8 cellular contexts compared by ENCODE assay signal in the genomic region with DNA sequence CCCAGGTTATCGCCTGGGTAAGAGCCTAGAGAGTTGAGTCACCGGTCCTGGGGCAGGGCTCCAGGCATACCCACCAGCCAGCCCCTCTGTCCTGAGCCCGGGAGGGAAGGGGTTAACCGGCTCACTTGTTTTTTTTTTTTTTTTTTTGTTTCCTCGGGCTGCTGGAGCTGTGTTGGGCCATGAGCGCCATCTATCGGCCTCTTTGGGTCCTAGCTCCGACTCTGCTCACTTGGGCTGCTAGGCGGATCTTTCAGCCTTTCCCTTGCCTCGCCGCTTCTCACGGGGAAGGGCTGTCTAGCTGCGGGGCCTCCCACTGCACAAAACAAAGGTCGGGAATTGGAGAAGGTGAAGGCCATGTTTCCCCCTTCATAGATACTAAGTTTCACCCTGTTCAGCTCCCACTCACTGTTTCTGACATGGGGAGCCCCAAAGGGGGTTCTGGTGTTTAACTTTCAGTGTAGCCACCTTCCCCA. TPM values are rescaled to one million over a fixed set of nuclear protein-coding genes. Genes with fewer than 3 reads are reported as not detected.
DNase-seq lines count a peak whose midpoint lies in the region; ATAC-seq and TF ChIP-seq lines count a peak whose summit lies in the region.

No MANE protein-coding gene starts in this region.

- POLR2A ChIA-PET in AG04450 (lab: Yijun Ruan, JAX), result interaction anchor here (0.5 to 0.7 kb wide), 5 partner anchors 175 to 1830 kb away, joined by 3 to 6 read pairs (median 3); partner anchors contain the start of gene HOXC8

- intact Hi-C loops in ovary (cut with DNase I), result loop anchor here (2.0 to 5.0 kb wide), 5 partner anchors 159 to 187 kb away; partner anchors contain the start of genes HOXC5 (in 3 of the 4), HOXC6 (in 1 of the 4) and HOXC8 (in 1 of the 4)
- intact Hi-C loops in tibial artery (cut with DNase I; ENCODE audit: low total_unique reads), result loop anchor here (5.0 kb wide), 1 partner anchor 184 kb away; the partner anchor contains the start of gene HOXC8

- CTCF ChIA-PET in AG04450 (lab: Charles Lee), result interaction anchor here (0.6 to 7.8 kb wide), 20 partner anchors 9 to 491 kb away, joined by 3 to 95 read pairs (median 4); partner anchors contain the start of genes HOXC5 and HOXC8

- TF ChIP-seq EP300 in ovary (IDR thresholded peaks at IDR 0.05), result no peak

- peak; percentile 92 for TF ChIP-seq CTCF in AG04450 (IDR thresholded peaks at IDR 0.05; ENCODE audit: low read depth, low read length)
- peak; percentile 75 to 85 (median 82) for TF ChIP-seq CTCF in ovary (IDR thresholded peaks at IDR 0.05)
- TF ChIP-seq CTCF in tibial artery (IDR thresholded peaks at IDR 0.05), result peak; percentile 79 to 83

- H3K36me3 ChIP-seq in ovary (no peaks in the 10 kb centered on the region), tibial artery (peaks cover 0 to 3% (median 0%) of the 10 kb centered on the region in 3 donors)

- WGBS in ovary, 3 donors, result 0% methylated on average over 14 of the region's 14 CpGs

- H3K27ac ChIP-seq in AG04450 (ENCODE audit: low read depth, low read length) (no peak overlapping the region), ovary (no peak overlapping the region), tibial artery (no peak overlapping the region)

- TF ChIP-seq POLR2A in ovary (IDR thresholded peaks at IDR 0.05), result no peak

- H3K9me3 ChIP-seq in AG04450 (ENCODE audit: control insufficient read depth, insufficient read depth, low read length) (no peaks in the 10 kb centered on the region; the same call in 1 of the 2 replicates), ovary (no peaks in the 10 kb centered on the region), tibial artery (no peaks in the 10 kb centered on the region)

- H3K4me3 ChIP-seq in AG04450 (ENCODE audit: low read depth, low read length) (no peak overlapping the region), ovary (no peak overlapping the region), tibial artery (no peak overlapping the region)

- ATAC-seq in GM18867 (IDR thresholded peaks at IDR 0.05; ENCODE audit: unreplicated experiment), result peak; percentile 37

- H3K27me3 ChIP-seq in AG04450 (ENCODE audit: control insufficient read depth, insufficient read depth, low read length) (peaks cover 13% of the 10 kb centered on the region), ovary (no peaks in the 10 kb centered on the region), tibial artery (peaks cover 0 to 10% of the 10 kb centered on the region in 2 donors)

- H3K4me1 ChIP-seq in ovary (ENCODE audit: insufficient read depth), result no peaks in the 10 kb centered on the region
- H3K4me1 ChIP-seq in tibial artery, result peaks cover 0 to 20% (median 10%) of the 10 kb centered on the region in 4 donors

- DNase-seq in AG04450 (ENCODE audit: low read depth, low spot score), result peak; percentile 60
- peak; percentile 91 for DNase-seq in NAMALWA (ENCODE audit: low spot score)
- peak; percentile 92 for DNase-seq in SK-N-DZ (ENCODE audit: low spot score)
- DNase-seq in activated naive CD4-positive, alpha-beta T cell (lab: John Stamatoyannopoulos, UW), result peak; percentile 32 to 65 (median 55)
- peak; percentile 80 for DNase-seq in globus pallidus (ENCODE audit: low spot score)
- peak; percentile 82 to 88 (median 88) for DNase-seq in ovary
- peak; percentile 82 to 89 for DNase-seq in tibial artery

RNA-seq across cellular contexts. Expression of gene SMUG1, which starts 2.8 kb away (rescaled TPM):
- polyA plus RNA-seq in AG04450 (2011; rRNA removed), result 26.9 and 31.5 TPM in 2 replicates
- polyA minus RNA-seq in AG04450 (2011; rRNA and poly(A)+ RNA removed), result 16.5 and 18.6 TPM in 2 replicates
- 95.4 and 103 TPM in 2 replicates for polyA plus RNA-seq in SK-N-DZ (2014; cell fraction: cytosol; rRNA removed)
- polyA plus RNA-seq in SK-N-DZ (2014; cell fraction: nucleus; rRNA removed), result 44.5 and 62.6 TPM in 2 replicates
- 10 to 100 TPM; 22.8 to 32.2 (median 26.6) TPM for total RNA-seq in ovary
- 10 to 100 TPM; 17.8 to 30.2 TPM for polyA plus RNA-seq in ovary
